In the genomic region with DNA sequence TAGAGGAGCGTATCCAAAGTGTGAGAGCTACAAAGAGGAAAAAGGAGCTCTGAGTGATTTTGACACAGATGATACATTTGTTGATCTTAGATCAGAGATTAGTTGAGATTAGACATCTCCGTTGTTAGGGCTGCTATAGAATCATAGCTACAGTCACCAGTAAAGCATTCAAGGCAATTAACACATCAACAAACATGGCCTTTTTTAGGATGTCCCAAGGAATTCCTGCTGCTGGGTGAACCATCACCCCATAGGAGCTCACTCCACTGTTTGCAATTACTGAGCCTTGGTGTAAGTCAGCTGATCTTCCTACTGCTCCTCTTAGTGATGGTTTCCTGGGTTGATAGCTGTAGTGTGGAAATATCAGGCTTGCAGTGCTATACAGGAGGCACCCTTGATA, we compare ENCODE assay signal across 1 cellular context.
TF ChIP-seq lines count a peak whose summit lies in the region.

No MANE protein-coding gene starts in this region.

TF ChIP-seq in K562, 482 proteins besides CTCF, POLR2A, EP300 and RAD21:
- TF ChIP-seq CBX3 (IDR thresholded peaks at IDR 0.05; ENCODE audit: borderline replicate concordance in 1 of 2, low read length in 2 of 2) (peak in 1 of 2 experiments; percentile 69; a peak in 1 of 3 replicates), CHD2 (IDR thresholded peaks at IDR 0.05; ENCODE audit: low read depth, low read length) (no peak)
